9 cellular contexts compared by ENCODE assay signal in genomic region chr1:45246760-45247159, GRCh38. TPM values are rescaled to one million over a fixed set of nuclear protein-coding genes. Genes with fewer than 3 reads are reported as not detected.
DNase-seq lines count a peak whose midpoint lies in the region; ATAC-seq and TF ChIP-seq lines count a peak whose summit lies in the region.
"Had no signal": no experiment of that assay in that cellular context is flagged by ENCODE, and none has a peak within 500 bp of the region (broad histone marks: within the 10 kb centered on the region; RNA-seq: fewer than 3 reads in every experiment).

No MANE protein-coding gene starts in this region.

- ATAC-seq in left lung: peak; percentile 81
- ATAC-seq in GM18511 (IDR thresholded peaks at IDR 0.05; ENCODE audit: unreplicated experiment): no peak
- ATAC-seq in HG03025 (IDR thresholded peaks at IDR 0.05; ENCODE audit: low FRiP score, unreplicated experiment): no peak

- intact Hi-C loops in left lung (cut with DNase I): no loop called here

- no peaks in the 10 kb centered on the region for H3K36me3 ChIP-seq in left lung
- H3K36me3 ChIP-seq: neural progenitor cell had no signal

- H3K27ac ChIP-seq in left lung: peak overlapping the region in 1 of 2 donors; percentile 39
- H3K27ac ChIP-seq: neural progenitor cell had no signal

- H3K27me3 ChIP-seq in left lung: no peaks in the 10 kb centered on the region
- H3K27me3 ChIP-seq: neural progenitor cell had no signal

- no peak overlapping the region for H3K4me3 ChIP-seq in left lung
- H3K4me3 ChIP-seq: neural progenitor cell had no signal

- DNase-seq in AG20443 (ENCODE audit: low spot score) (peak; percentile 49), HS-27A (ENCODE audit: low read depth) (peak; percentile 43), amniotic epithelial cell (ENCODE audit: low read depth) (peak; percentile 70), left lung (no peak), GM13976 (ENCODE audit: low spot score) (no peak), kidney glomerular epithelial cell (lab: John Stamatoyannopoulos, UW) (no peak)

- TF ChIP-seq CTCF in left lung (IDR thresholded peaks at IDR 0.05) (no peak), GM13976 (IDR thresholded peaks at IDR 0.05; ENCODE audit: borderline replicate concordance, control extremely low read depth, extremely low read depth, insufficient read depth, missing control alignments) (no peak)

- H3K9me3 ChIP-seq in left lung: peaks cover 0 to 4% of the 10 kb centered on the region in 2 donors

- in situ Hi-C loops in GM13976 (cut with MboI; ENCODE audit: low sequenced_read_pairs, unreplicated experiment): no loop called here

- no peaks in the 10 kb centered on the region for H3K4me1 ChIP-seq in left lung
- H3K4me1 ChIP-seq: neural progenitor cell had no signal

RNA-seq across cellular contexts. Expression of gene ZSWIM5, which starts 40.4 kb away (rescaled TPM):
- total RNA-seq in left lung: 1 to 10 TPM; 2.0 to 2.8 TPM

Comparison
In these comparisons a context has a peak if more than half of its experiments do, and no peak if none do; other contexts are left out.
1. DNase-seq: peak in AG20443 (single experiment), HS-27A (single experiment) and amniotic epithelial cell (single experiment); none in left lung (0 of 2), GM13976 (single experiment) and kidney glomerular epithelial cell (single experiment).